In the genomic region with DNA sequence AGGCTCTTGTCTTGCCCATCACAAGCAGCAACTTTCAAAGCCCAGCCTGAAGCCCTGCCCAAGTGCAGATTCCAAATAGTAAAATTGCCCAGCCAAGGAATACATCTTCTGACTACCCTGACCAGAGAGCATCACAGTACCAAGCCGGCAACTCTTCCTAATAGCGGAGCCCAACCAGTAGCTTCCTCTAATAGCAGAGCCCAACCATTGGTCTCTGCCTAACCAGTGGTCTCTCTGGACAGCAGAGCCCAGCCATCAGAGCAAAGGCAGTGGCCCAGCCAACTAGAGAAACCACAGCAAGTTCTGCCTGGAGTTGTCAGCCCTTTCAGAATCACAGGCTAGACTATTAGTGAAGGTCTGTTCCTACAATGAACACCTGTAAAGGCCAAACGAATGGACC, we compare ENCODE assay signal across 10 cellular contexts.
DNase-seq lines count a peak whose midpoint lies in the region; ATAC-seq, FAIRE-seq and TF ChIP-seq lines count a peak whose summit lies in the region.
"Had no signal": no experiment of that assay in that cellular context is flagged by ENCODE, and none has a peak within 500 bp of the region (broad histone marks: within the 10 kb centered on the region; RNA-seq: fewer than 3 reads in every experiment).

No MANE protein-coding gene starts in this region.

- H4K20me1 ChIP-seq in neural progenitor cell (ENCODE audit: low read depth): no peaks in the 10 kb centered on the region

- no peaks in the 10 kb centered on the region for H3K27me3 ChIP-seq in neural progenitor cell
- H3K27me3 ChIP-seq in small intestine (ENCODE audit: control insufficient read depth in 2 of 2, insufficient read depth in 2 of 2, low read length in 2 of 2): no peaks in the 10 kb centered on the region

- peaks cover under 1% of the 10 kb centered on the region for H3K9me3 Mint-ChIP-seq in neural progenitor cell
- H3K9me3 Mint-ChIP-seq in activated CD8-positive, alpha-beta T cell treated with anti-CD3 and anti-CD28 coated beads, Interleukin-2, amount 10 ng/mL, durations not matched to agents 7 days and 5 days (ENCODE audit: insufficient read depth): no peaks in the 10 kb centered on the region
- H3K9me3 Mint-ChIP-seq: nephron had no signal

- POLR2A ChIA-PET in activated CD8-positive, alpha-beta T cell treated with anti-CD3 and anti-CD28 coated beads, Interleukin-2, amount 10 ng/mL, durations not matched to agents 7 days and 5 days (lab: Charles Lee): no interaction called here

- H3K4me2 ChIP-seq in neural progenitor cell: no peak overlapping the region

- no peaks in the 10 kb centered on the region for H3K36me3 ChIP-seq in neural progenitor cell
- no peaks in the 10 kb centered on the region for H3K36me3 ChIP-seq in small intestine (ENCODE audit: control insufficient read depth in 2 of 2, insufficient read depth in 2 of 2, low read length in 2 of 2)

- DNase-seq in DMS153 (lab: John Stamatoyannopoulos, UW): peak; percentile 70
- peak; percentile 59 for DNase-seq in NCI-H69 (lab: John Stamatoyannopoulos, UW)
- DNase-seq in fibroblast of pulmonary artery (ENCODE audit: low read depth): peak; percentile 89
- DNase-seq in neural progenitor cell (ENCODE audit: low spot score): peak; percentile 70
- DNase-seq in activated CD8-positive, alpha-beta T cell treated with anti-CD3 and anti-CD28 coated beads, Interleukin-2, amount 10 ng/mL, durations not matched to agents 7 days and 5 days: no peak
- DNase-seq in small intestine: no peak
- no peak for DNase-seq in AML-193 (lab: John Stamatoyannopoulos, UW)
- DNase-seq in activated CD8-positive, alpha-beta memory T cell treated with anti-CD3 and anti-CD28 coated beads, Interleukin-2, amount 50 U/mL, for 48 hours: no peak
- DNase-seq: T-helper 2 cell had no signal

- H3K27ac ChIP-seq in neural progenitor cell: no peak overlapping the region
- no peak overlapping the region for H3K27ac ChIP-seq in small intestine (ENCODE audit: low read depth in 1 of 2, low read length in 1 of 2)

- no peaks in the 10 kb centered on the region for H3K79me2 ChIP-seq in neural progenitor cell (ENCODE audit: low read depth)

- no peak for ATAC-seq in activated CD8-positive, alpha-beta T cell treated with anti-CD3 and anti-CD28 coated beads, Interleukin-2, amount 10 ng/mL, durations not matched to agents 7 days and 5 days

- WGBS in small intestine, 3 donors: 46 to 67% (median 67%) methylated on average over 3 of the region's 3 CpGs

- H3K27ac Mint-ChIP-seq in neural progenitor cell: no peak overlapping the region
- no peak overlapping the region for H3K27ac Mint-ChIP-seq in activated CD8-positive, alpha-beta T cell treated with anti-CD3 and anti-CD28 coated beads, Interleukin-2, amount 10 ng/mL, durations not matched to agents 7 days and 5 days

- FAIRE-seq in small intestine (lab: Jason Lieb, UNC): no peak

- no peak overlapping the region for H2AFZ ChIP-seq in neural progenitor cell (replicated peaks)

- no peaks in the 10 kb centered on the region for H3K36me3 Mint-ChIP-seq in neural progenitor cell
- no peaks in the 10 kb centered on the region for H3K36me3 Mint-ChIP-seq in activated CD8-positive, alpha-beta T cell treated with anti-CD3 and anti-CD28 coated beads, Interleukin-2, amount 10 ng/mL, durations not matched to agents 7 days and 5 days (ENCODE audit: low read depth)

- no peaks in the 10 kb centered on the region for H3K27me3 Mint-ChIP-seq in neural progenitor cell (ENCODE audit: insufficient read depth, low read depth)
- H3K27me3 Mint-ChIP-seq in activated CD8-positive, alpha-beta T cell treated with anti-CD3 and anti-CD28 coated beads, Interleukin-2, amount 10 ng/mL, durations not matched to agents 7 days and 5 days (ENCODE audit: low read depth): no peaks in the 10 kb centered on the region

- CTCF ChIA-PET in activated CD8-positive, alpha-beta T cell treated with anti-CD3 and anti-CD28 coated beads, Interleukin-2, amount 10 ng/mL, durations not matched to agents 7 days and 5 days (lab: Charles Lee): no interaction called here

- H3K4me1 ChIP-seq in neural progenitor cell: no peaks in the 10 kb centered on the region
- no peaks in the 10 kb centered on the region for H3K4me1 ChIP-seq in small intestine (ENCODE audit: control insufficient read depth in 2 of 2, insufficient read depth in 1 of 2, low read depth in 1 of 2, low read length in 1 of 2)

- peaks cover 2% of the 10 kb centered on the region for H3K4me1 Mint-ChIP-seq in neural progenitor cell
- no peaks in the 10 kb centered on the region for H3K4me1 Mint-ChIP-seq in activated CD8-positive, alpha-beta T cell treated with anti-CD3 and anti-CD28 coated beads, Interleukin-2, amount 10 ng/mL, durations not matched to agents 7 days and 5 days (ENCODE audit: low read depth)

- H3K4me3 ChIP-seq in fibroblast of pulmonary artery (replicated peaks; ENCODE audit: low read depth, low read length) (no peak overlapping the region), neural progenitor cell (no peak overlapping the region), small intestine (ENCODE audit: low read depth in 1 of 2, low read length in 2 of 2) (no peak overlapping the region)

- TF ChIP-seq CTCF in fibroblast of pulmonary artery (IDR thresholded peaks at IDR 0.05; ENCODE audit: low read length, missing control alignments) (no peak), neural progenitor cell (IDR thresholded peaks at IDR 0.05) (no peak)

- no peaks in the 10 kb centered on the region for H3F3A ChIP-seq in neural progenitor cell (ENCODE audit: low read depth)

- H3K4me3 Mint-ChIP-seq in neural progenitor cell: no peak overlapping the region
- H3K4me3 Mint-ChIP-seq in activated CD8-positive, alpha-beta T cell treated with anti-CD3 and anti-CD28 coated beads, Interleukin-2, amount 10 ng/mL, durations not matched to agents 7 days and 5 days: no peak overlapping the region
- H3K4me3 Mint-ChIP-seq: nephron had no signal

- no peak overlapping the region for H3K9ac ChIP-seq in neural progenitor cell

- H3K9me3 ChIP-seq in neural progenitor cell (ENCODE audit: low read depth) (no peaks in the 10 kb centered on the region), small intestine (ENCODE audit: control insufficient read depth, low read depth) (no peaks in the 10 kb centered on the region)

Comparison
In these comparisons a context has a peak if more than half of its experiments do, and no peak if none do; other contexts are left out.
1. DNase-seq: peak in DMS153 (single experiment), NCI-H69 (single experiment), fibroblast of pulmonary artery (single experiment) and neural progenitor cell (single experiment); none in activated CD8-positive, alpha-beta T cell treated with anti-CD3 and anti-CD28 coated beads, Interleukin-2, amount 10 ng/mL, durations not matched to agents 7 days and 5 days (single experiment), small intestine (single experiment), AML-193 (0 of 2) and activated CD8-positive, alpha-beta memory T cell treated with anti-CD3 and anti-CD28 coated beads, Interleukin-2, amount 50 U/mL, for 48 hours (single experiment).